ENCODE assay signal across 17 cellular contexts in genomic region chr1:94980049-94980908, GRCh38. TPM values are rescaled to one million over a fixed set of nuclear protein-coding genes. Genes with fewer than 3 reads are reported as not detected.
A peak's percentile ranks its signal among the peaks of the same experiment; 100 is the strongest.
DNase-seq lines count a peak whose midpoint lies in the region; ATAC-seq and TF ChIP-seq lines count a peak whose summit lies in the region.
"Had no signal": no experiment of that assay in that cellular context is flagged by ENCODE, and none has a peak within 500 bp of the region (broad histone marks: within the 10 kb centered on the region; RNA-seq: fewer than 3 reads in every experiment).

No MANE protein-coding gene starts in this region.

- intact Hi-C loops in upper lobe of right lung (cut with DNase I) = no loop called here
- intact Hi-C loops in CD14-positive monocyte (cut with micrococcal nuclease) = no loop called here

- TF ChIP-seq CTCF in SK-N-SH (IDR thresholded peaks at IDR 0.05) (no peak), foreskin fibroblast (IDR thresholded peaks at IDR 0.05; ENCODE audit: low read depth, low read length) (no peak), upper lobe of right lung (IDR thresholded peaks at IDR 0.05) (no peak), CD14-positive monocyte (IDR thresholded peaks at IDR 0.05) (no peak)

- H3K27ac ChIP-seq in SK-N-SH (ENCODE audit: low read depth in 2 of 2, low read length in 1 of 2) (peak overlapping the region; percentile 35 to 98; a peak in 3 of 4 replicates), upper lobe of right lung (peak overlapping the region; percentile 61)
- H3K27ac ChIP-seq: foreskin keratinocyte had no signal

- H3K4me3 Mint-ChIP-seq in naive thymus-derived CD8-positive, alpha-beta T cell = no peak overlapping the region
- H3K4me3 Mint-ChIP-seq in CD14-positive monocyte = no peak overlapping the region
- H3K4me3 Mint-ChIP-seq: activated CD4-positive, alpha-beta T cell treated with anti-CD3 and anti-CD28 coated beads, Interleukin-2, amount 10 ng/mL, durations not matched to agents 7 days and 5 days had no signal

- peak overlapping the region in 6 of 10 donors; percentile 20 to 74 (median 65) for H3K27ac Mint-ChIP-seq in naive thymus-derived CD8-positive, alpha-beta T cell
- H3K27ac Mint-ChIP-seq in CD14-positive monocyte = no peak overlapping the region
- H3K27ac Mint-ChIP-seq: activated CD4-positive, alpha-beta T cell treated with anti-CD3 and anti-CD28 coated beads, Interleukin-2, amount 10 ng/mL, durations not matched to agents 7 days and 5 days had no signal

- WGBS in SK-N-SH (ENCODE audit: low lambda C conversion rate) = 53% methylated on average over 4 of the region's 4 CpGs

- peaks cover 30% of the 10 kb centered on the region for H3F3A ChIP-seq in SK-N-SH (replicated peaks; ENCODE audit: insufficient read depth)

- DNase-seq in SK-N-SH (peak; percentile 52), foreskin fibroblast (peak; percentile 47 to 78), upper lobe of right lung (no peak), CD14-positive monocyte (ENCODE audit: low spot score) (no peak)
- no peak for DNase-seq in naive thymus-derived CD8-positive, alpha-beta T cell
- no peak for DNase-seq in effector CD8-positive, alpha-beta T cell (lab: John Stamatoyannopoulos, UW)
- no peak for DNase-seq in NK-92 treated with Interleukin-12 subunit alpha and Interleukin-12 subunit beta, amount 100 ng/mL, for 24 hours (lab: John Stamatoyannopoulos, UW)
- DNase-seq: activated CD4-positive, alpha-beta T cell treated with anti-CD3 and anti-CD28 coated beads, Interleukin-2, amount 10 ng/mL, durations not matched to agents 7 days and 5 days; caudate nucleus; foreskin keratinocyte; NCI-H1930; posterior cingulate gyrus; substantia nigra; T-helper 1 cell had no signal

- no peaks in the 10 kb centered on the region for H3K9me2 ChIP-seq in SK-N-SH

- no peak overlapping the region for H3K4me3 ChIP-seq in SK-N-SH (ENCODE audit: low read depth in 2 of 2, low read length in 1 of 2)
- no peak overlapping the region for H3K4me3 ChIP-seq in foreskin fibroblast (ENCODE audit: low read depth in 1 of 2, low read length in 2 of 2)
- no peak overlapping the region for H3K4me3 ChIP-seq in upper lobe of right lung
- H3K4me3 ChIP-seq: GM12878, K562 had no signal

- no peaks in the 10 kb centered on the region for H3K79me2 ChIP-seq in SK-N-SH (ENCODE audit: insufficient read depth)

- H3K9me3 Mint-ChIP-seq in naive thymus-derived CD8-positive, alpha-beta T cell = no peaks in the 10 kb centered on the region
- peaks cover 0 to 9% (median 0%) of the 10 kb centered on the region in 7 donors for H3K9me3 Mint-ChIP-seq in CD14-positive monocyte
- H3K9me3 Mint-ChIP-seq: activated CD4-positive, alpha-beta T cell treated with anti-CD3 and anti-CD28 coated beads, Interleukin-2, amount 10 ng/mL, durations not matched to agents 7 days and 5 days had no signal

- no peak for TF ChIP-seq RAD21 in SK-N-SH (IDR thresholded peaks at IDR 0.05; ENCODE audit: low read length)

- peak; percentile 15 to 70; a peak in 2 of 4 replicates for TF ChIP-seq EP300 in SK-N-SH (IDR thresholded peaks at IDR 0.05; ENCODE audit: borderline replicate concordance in 1 of 2, low read depth in 1 of 2, low read length in 1 of 2)

- H3K27me3 Mint-ChIP-seq in naive thymus-derived CD8-positive, alpha-beta T cell = no peaks in the 10 kb centered on the region
- peaks cover 0 to 2% (median 0%) of the 10 kb centered on the region in 3 donors for H3K27me3 Mint-ChIP-seq in CD14-positive monocyte (ENCODE audit: low read depth in 3 of 3)
- H3K27me3 Mint-ChIP-seq: activated CD4-positive, alpha-beta T cell treated with anti-CD3 and anti-CD28 coated beads, Interleukin-2, amount 10 ng/mL, durations not matched to agents 7 days and 5 days had no signal

- H3K36me3 ChIP-seq in SK-N-SH (replicated peaks in 1 of 2; ENCODE audit: control insufficient read depth in 1 of 2, insufficient read depth in 2 of 2, low read length in 1 of 2) (peaks cover 0 to 4% of the 10 kb centered on the region in 2 experiments), upper lobe of right lung (no peaks in the 10 kb centered on the region)

- CTCF ChIA-PET in SK-N-SH (lab: Yijun Ruan, JAX) = interaction anchor here (1.0 to 1.8 kb wide), 4 partner anchors 52 to 126 kb away, joined by 3 to 9 read pairs (median 6); no protein-coding TSS in a partner anchor

- H3K4me1 Mint-ChIP-seq in naive thymus-derived CD8-positive, alpha-beta T cell = peaks cover 5 to 27% (median 9%) of the 10 kb centered on the region in 4 donors
- H3K4me1 Mint-ChIP-seq in CD14-positive monocyte = no peaks in the 10 kb centered on the region

- H3K4me1 ChIP-seq in SK-N-SH (ENCODE audit: control insufficient read depth in 1 of 2, insufficient read depth in 2 of 2, low read depth in 1 of 2, low read length in 1 of 2) = peaks cover 30 to 31% of the 10 kb centered on the region in 2 experiments
- no peaks in the 10 kb centered on the region for H3K4me1 ChIP-seq in upper lobe of right lung

- POLR2A ChIA-PET in SK-N-SH (lab: Yijun Ruan, JAX) = no interaction called here
- POLR2A ChIA-PET in naive thymus-derived CD8-positive, alpha-beta T cell (lab: Charles Lee) = interaction anchor here (1.0 kb wide), 1 partner anchor 33 kb away, joined by 6 read pairs; no protein-coding TSS in a partner anchor

- H3K9me3 ChIP-seq in SK-N-SH (no peaks in the 10 kb centered on the region), upper lobe of right lung (no peaks in the 10 kb centered on the region)

- H3K27me3 ChIP-seq in SK-N-SH (ENCODE audit: insufficient read depth) (no peaks in the 10 kb centered on the region), upper lobe of right lung (no peaks in the 10 kb centered on the region)
- H3K27me3 ChIP-seq: foreskin keratinocyte had no signal

- H3K4me2 ChIP-seq in SK-N-SH = peak overlapping the region; percentile 24; the same call in 1 of the 2 replicates

- no peaks in the 10 kb centered on the region for H4K20me1 ChIP-seq in SK-N-SH (ENCODE audit: insufficient read depth)

- H3K36me3 Mint-ChIP-seq in naive thymus-derived CD8-positive, alpha-beta T cell = peaks cover 0 to 5% (median 3%) of the 10 kb centered on the region in 3 donors
- H3K36me3 Mint-ChIP-seq in CD14-positive monocyte = peaks cover 3 to 4% of the 10 kb centered on the region in 2 donors

- ATAC-seq in naive thymus-derived CD8-positive, alpha-beta T cell = no peak
- ATAC-seq in upper lobe of right lung (peak; percentile 64), GM21367 (IDR thresholded peaks at IDR 0.05; ENCODE audit: unreplicated experiment) (no peak)
- ATAC-seq: foreskin keratinocyte, GM12878, K562 had no signal

- no peak overlapping the region for H2AFZ ChIP-seq in SK-N-SH (ENCODE audit: low read depth)

- H3K9ac ChIP-seq in SK-N-SH = no peak overlapping the region

TF ChIP-seq in SK-N-SH, 30 proteins besides CTCF, POLR2A, EP300 and RAD21 (continues in another document):
- TF ChIP-seq EZH2phosphoT487 (IDR thresholded peaks at IDR 0.05; ENCODE audit: borderline replicate concordance, low read depth) (no peak), SIN3A (IDR thresholded peaks at IDR 0.05; ENCODE audit: borderline replicate concordance, low read depth, low read length) (0 out of 2 replicates have a peak, but pooled peaks have one; percentile 11), FOXM1 (IDR thresholded peaks at IDR 0.05; ENCODE audit: low read depth) (no peak), MEF2A (IDR thresholded peaks at IDR 0.05; ENCODE audit: borderline replicate concordance, low read depth) (no peak), IRF3 (IDR thresholded peaks at IDR 0.05; ENCODE audit: low read depth, low read length) (no peak), NRF1 (IDR thresholded peaks at IDR 0.05; ENCODE audit: low read depth, low read length) (no peak), TCF12 (IDR thresholded peaks at IDR 0.05) (peak; percentile 92), FOXJ3 (CRISPR knock-in tag; IDR thresholded peaks at IDR 0.05) (peak; percentile 83), TEAD4 (IDR thresholded peaks at IDR 0.05; ENCODE audit: borderline replicate concordance, insufficient read depth) (peak; percentile 52; the same call in 1 of the 2 replicates), GABPA (IDR thresholded peaks at IDR 0.05; ENCODE audit: low read depth) (no peak), FOSL2 (IDR thresholded peaks at IDR 0.05; ENCODE audit: borderline replicate concordance, low read depth) (no peak)

RNA-seq across cellular contexts. Expression of gene CNN3, which starts 53.4 kb away (rescaled TPM):
- 204 and 242 TPM in 2 replicates for polyA plus RNA-seq in SK-N-SH (2012; rRNA removed)
- 282 and 327 TPM in 2 replicates for polyA plus RNA-seq in SK-N-SH (2012; cell fraction: cytosol; rRNA removed)
- 113 and 197 TPM in 2 replicates for polyA plus RNA-seq in SK-N-SH (2012; cell fraction: nucleus; rRNA removed)
- total RNA-seq in naive thymus-derived CD8-positive, alpha-beta T cell = 10 to 100 TPM; 18.0 to 18.3 TPM
- 10 to 100 TPM; 13.7 to 19.3 (median 14.1) TPM for polyA plus RNA-seq in naive thymus-derived CD8-positive, alpha-beta T cell
- 215 TPM for total RNA-seq in upper lobe of right lung
- polyA plus RNA-seq in CD14-positive monocyte = under 1 TPM; 0.08 TPM

Comparison
In these comparisons a context has a peak if more than half of its experiments do, and no peak if none do; other contexts are left out.
1. DNase-seq: peak in SK-N-SH (single experiment) and foreskin fibroblast (2 of 2); none in naive thymus-derived CD8-positive, alpha-beta T cell (0 of 10), upper lobe of right lung (single experiment), effector CD8-positive, alpha-beta T cell (single experiment), NK-92 treated with Interleukin-12 subunit alpha and Interleukin-12 subunit beta, amount 100 ng/mL, for 24 hours (single experiment) and CD14-positive monocyte (single experiment).
2. H3K27ac Mint-ChIP-seq: peak in naive thymus-derived CD8-positive, alpha-beta T cell (6 of 10); none in CD14-positive monocyte (0 of 7).
3. RNA of gene CNN3, which starts 53.4 kb away (polyA plus RNA-seq): 113 to 327 TPM in SK-N-SH and 13.7 to 19.3 TPM in naive thymus-derived CD8-positive, alpha-beta T cell; 0.08 TPM in CD14-positive monocyte; every median in the first group is over 10 times any median in the second.